ENCODE assay signal across 19 cellular contexts in the genomic region with DNA sequence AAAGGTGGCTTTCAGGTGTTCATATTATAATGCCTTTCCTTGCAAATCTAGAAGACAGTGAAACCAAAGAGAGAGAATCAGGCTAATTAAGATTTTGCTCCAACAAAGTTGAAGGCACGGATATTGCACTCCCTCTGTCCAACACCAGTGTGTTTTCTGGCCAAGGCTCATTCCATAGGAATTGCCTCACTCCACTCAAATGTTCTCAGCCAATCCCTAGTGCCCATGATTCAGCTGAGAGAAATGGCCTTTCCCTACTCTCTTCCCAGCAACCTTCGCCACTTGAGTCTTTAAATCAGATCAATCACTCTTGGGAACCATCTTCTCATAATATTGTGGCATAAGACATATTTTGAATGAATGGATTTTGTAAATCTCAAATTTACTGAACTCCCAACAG.
DNase-seq lines count a peak whose midpoint lies in the region; ATAC-seq and TF ChIP-seq lines count a peak whose summit lies in the region.
"Had no signal": no experiment of that assay in that cellular context is flagged by ENCODE, and none has a peak within 500 bp of the region (broad histone marks: within the 10 kb centered on the region; RNA-seq: fewer than 3 reads in every experiment).

No MANE protein-coding gene starts in this region.

- H3K27me3 ChIP-seq in foreskin keratinocyte, result no peaks in the 10 kb centered on the region

- intact Hi-C loops in Right ventricle myocardium superior (cut with DNase I) (no loop called here), left cardiac atrium (cut with DNase I) (no loop called here)

- ATAC-seq in Right ventricle myocardium superior (ENCODE audit: poor library complexity) (peak; percentile 41), left cardiac atrium (no peak), foreskin keratinocyte (peak; percentile 44), HG02970 (IDR thresholded peaks at IDR 0.05; ENCODE audit: low FRiP score, unreplicated experiment) (no peak)

- in situ Hi-C loops in GM13976 (cut with MboI; ENCODE audit: low sequenced_read_pairs, unreplicated experiment), result no loop called here

- H3K27ac ChIP-seq in foreskin keratinocyte, result no peak overlapping the region

- no peaks in the 10 kb centered on the region for H3K4me1 ChIP-seq in foreskin keratinocyte

- DNase-seq in Right ventricle myocardium superior (no peak), left cardiac atrium (no peak), astrocyte of the hippocampus (ENCODE audit: low read depth, low spot score) (peak; percentile 79), foreskin keratinocyte (peak; percentile 32 to 57), cortex of kidney (lab: John Stamatoyannopoulos, UW) (no peak), GM13976 (ENCODE audit: low spot score) (no peak)
- no peak for DNase-seq in activated T-cell treated with anti-CD3 and anti-CD28 coated beads, Interleukin-2, amount 50 U/mL, for 1 hour
- DNase-seq: 8988T; activated CD4-positive, alpha-beta memory T cell treated with anti-CD3 and anti-CD28 coated beads for 36 hours; activated naive CD8-positive, alpha-beta T cell treated with anti-CD3 and anti-CD28 coated beads, Interleukin-2, amount 10 ng/mL, durations not matched to agents 7 days and 5 days; activated T-cell treated with anti-CD3 and anti-CD28 coated beads, Interleukin-2, amount 50 U/mL, for 48 hours; endodermal cell; GOT3; KBM-7; NCI-H2171 treated with DMSO at 0.1 percent for 48 hours; NCI-H774; stimulated activated naive CD4-positive, alpha-beta T cell; SW 1271 had no signal

- TF ChIP-seq CTCF in foreskin keratinocyte (conservative IDR thresholded peaks at IDR 0.05) (no peak), GM13976 (IDR thresholded peaks at IDR 0.05; ENCODE audit: borderline replicate concordance, control extremely low read depth, extremely low read depth, insufficient read depth, missing control alignments) (no peak)

Comparison
In these comparisons a context has a peak if more than half of its experiments do, and no peak if none do; other contexts are left out.
1. ATAC-seq: peak in Right ventricle myocardium superior (single experiment) and foreskin keratinocyte (single experiment); none in left cardiac atrium (0 of 2) and HG02970 (single experiment).
2. DNase-seq: peak in astrocyte of the hippocampus (single experiment) and foreskin keratinocyte (2 of 2); none in Right ventricle myocardium superior (single experiment), left cardiac atrium (single experiment), cortex of kidney (single experiment), activated T-cell treated with anti-CD3 and anti-CD28 coated beads, Interleukin-2, amount 50 U/mL, for 1 hour (single experiment) and GM13976 (single experiment).